2 cellular contexts compared by ENCODE assay signal in the genomic region with DNA sequence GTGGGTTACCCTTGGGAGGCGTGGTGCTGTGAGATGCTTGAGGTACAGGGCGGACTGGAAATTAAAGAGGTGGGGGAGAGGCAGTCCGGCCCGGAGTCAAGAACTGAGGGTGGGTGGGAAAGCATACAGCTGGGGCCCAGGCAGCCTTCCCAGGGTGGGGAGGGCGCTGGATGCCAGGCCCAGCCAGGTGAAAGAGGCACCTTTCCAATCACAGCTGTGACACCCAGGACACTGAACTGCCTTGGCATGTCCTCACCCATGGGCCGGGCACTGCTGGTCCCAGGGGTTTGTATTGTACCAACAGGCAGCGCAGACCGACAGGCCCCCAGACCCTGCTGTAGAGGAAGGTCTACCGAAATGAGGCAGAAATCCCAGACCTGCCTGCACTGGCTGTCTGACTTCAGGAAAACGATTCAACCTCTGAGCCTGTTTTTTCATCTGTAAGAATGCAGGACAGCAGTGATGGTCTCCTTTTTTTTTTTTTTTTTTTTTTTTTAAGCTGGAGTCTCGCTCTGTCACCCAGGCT.
TF ChIP-seq lines count a peak whose summit lies in the region.

No MANE protein-coding gene starts in this region.

TF ChIP-seq in HepG2, 621 proteins besides CTCF, POLR2A, EP300 and RAD21:
- TF ChIP-seq ZNF329 (CRISPR knock-in tag; IDR thresholded peaks at IDR 0.05; ENCODE audit: low read depth) (no peak), LBX2 (CRISPR knock-in tag; IDR thresholded peaks at IDR 0.05; ENCODE audit: borderline replicate concordance) (no peak), ZNF567 (CRISPR knock-in tag; IDR thresholded peaks at IDR 0.05; ENCODE audit: borderline replicate concordance) (no peak), MED8 (CRISPR knock-in tag; IDR thresholded peaks at IDR 0.05; ENCODE audit: insufficient replicate concordance) (no peak), DRAP1 (CRISPR knock-in tag; IDR thresholded peaks at IDR 0.05) (no peak), STAG1 (CRISPR knock-in tag; IDR thresholded peaks at IDR 0.05) (no peak), MAX (IDR thresholded peaks at IDR 0.05) (no peak), ARNT (IDR thresholded peaks at IDR 0.05) (no peak), HMG20B (CRISPR knock-in tag; conservative IDR thresholded peaks at IDR 0.05) (no peak), ZSCAN25 (CRISPR knock-in tag; IDR thresholded peaks at IDR 0.05) (no peak), UBTF (CRISPR knock-in tag; IDR thresholded peaks at IDR 0.05) (no peak), MAZ (IDR thresholded peaks at IDR 0.05; ENCODE audit: borderline replicate concordance, low read depth, low read length) (no peak), MAZ (CRISPR knock-in tag; IDR thresholded peaks at IDR 0.05; ENCODE audit: low read depth) (no peak), ZNF10 (CRISPR knock-in tag; IDR thresholded peaks at IDR 0.05; ENCODE audit: borderline replicate concordance, low read depth) (no peak)
- TF ChIP-seq, protein P1, sequence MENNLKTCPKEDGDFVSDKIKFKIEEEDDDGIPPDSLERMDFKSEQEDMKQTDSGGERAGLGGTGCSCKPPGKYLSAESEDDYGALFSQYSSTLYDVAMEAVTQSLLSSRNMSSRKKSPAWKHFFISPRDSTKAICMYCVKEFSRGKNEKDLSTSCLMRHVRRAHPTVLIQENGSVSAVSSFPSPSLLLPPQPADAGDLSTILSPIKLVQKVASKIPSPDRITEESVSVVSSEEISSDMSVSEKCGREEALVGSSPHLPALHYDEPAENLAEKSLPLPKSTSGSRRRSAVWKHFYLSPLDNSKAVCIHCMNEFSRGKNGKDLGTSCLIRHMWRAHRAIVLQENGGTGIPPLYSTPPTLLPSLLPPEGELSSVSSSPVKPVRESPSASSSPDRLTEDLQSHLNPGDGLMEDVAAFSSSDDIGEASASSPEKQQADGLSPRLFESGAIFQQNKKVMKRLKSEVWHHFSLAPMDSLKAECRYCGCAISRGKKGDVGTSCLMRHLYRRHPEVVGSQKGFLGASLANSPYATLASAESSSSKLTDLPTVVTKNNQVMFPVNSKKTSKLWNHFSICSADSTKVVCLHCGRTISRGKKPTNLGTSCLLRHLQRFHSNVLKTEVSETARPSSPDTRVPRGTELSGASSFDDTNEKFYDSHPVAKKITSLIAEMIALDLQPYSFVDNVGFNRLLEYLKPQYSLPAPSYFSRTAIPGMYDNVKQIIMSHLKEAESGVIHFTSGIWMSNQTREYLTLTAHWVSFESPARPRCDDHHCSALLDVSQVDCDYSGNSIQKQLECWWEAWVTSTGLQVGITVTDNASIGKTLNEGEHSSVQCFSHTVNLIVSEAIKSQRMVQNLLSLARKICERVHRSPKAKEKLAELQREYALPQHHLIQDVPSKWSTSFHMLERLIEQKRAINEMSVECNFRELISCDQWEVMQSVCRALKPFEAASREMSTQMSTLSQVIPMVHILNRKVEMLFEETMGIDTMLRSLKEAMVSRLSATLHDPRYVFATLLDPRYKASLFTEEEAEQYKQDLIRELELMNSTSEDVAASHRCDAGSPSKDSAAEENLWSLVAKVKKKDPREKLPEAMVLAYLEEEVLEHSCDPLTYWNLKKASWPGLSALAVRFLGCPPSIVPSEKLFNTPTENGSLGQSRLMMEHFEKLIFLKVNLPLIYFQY (CRISPR knock-in tag; IDR thresholded peaks at IDR 0.05; ENCODE audit: borderline replicate concordance) = no peak

TF ChIP-seq in K562, 482 proteins besides CTCF, POLR2A, EP300 and RAD21:
- TF ChIP-seq MBD2 (IDR thresholded peaks at IDR 0.05; ENCODE audit: borderline replicate concordance, low read depth) = no peak
- no peak for TF ChIP-seq ZNF217 (CRISPR knock-in tag; IDR thresholded peaks at IDR 0.05)
- TF ChIP-seq, protein P2, sequence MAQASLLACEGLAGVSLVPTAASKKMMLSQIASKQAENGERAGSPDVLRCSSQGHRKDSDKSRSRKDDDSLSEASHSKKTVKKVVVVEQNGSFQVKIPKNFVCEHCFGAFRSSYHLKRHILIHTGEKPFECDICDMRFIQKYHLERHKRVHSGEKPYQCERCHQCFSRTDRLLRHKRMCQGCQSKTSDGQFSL (CRISPR knock-in tag; IDR thresholded peaks at IDR 0.05) = no peak
- TF ChIP-seq, protein P2 (tag; IDR thresholded peaks at IDR 0.05) = peak in 1 of 2 experiments; percentile 1; a peak in 1 of 4 replicates
- TF ChIP-seq PKNOX1 (IDR thresholded peaks at IDR 0.05) = 0 out of 2 replicates have a peak, but pooled peaks have one; percentile 76
- no peak for TF ChIP-seq U2AF2 (optimal IDR thresholded peaks at IDR 0.05; ENCODE audit: low read depth, low read length)
- no peak for TF ChIP-seq ZNF445 (CRISPR knock-in tag; IDR thresholded peaks at IDR 0.05; ENCODE audit: low read depth)
- TF ChIP-seq MAZ (CRISPR knock-in tag; conservative IDR thresholded peaks at IDR 0.05 in 1 of 2, IDR thresholded peaks at IDR 0.05 in 1 of 2) = no peak
- TF ChIP-seq, protein P3, sequence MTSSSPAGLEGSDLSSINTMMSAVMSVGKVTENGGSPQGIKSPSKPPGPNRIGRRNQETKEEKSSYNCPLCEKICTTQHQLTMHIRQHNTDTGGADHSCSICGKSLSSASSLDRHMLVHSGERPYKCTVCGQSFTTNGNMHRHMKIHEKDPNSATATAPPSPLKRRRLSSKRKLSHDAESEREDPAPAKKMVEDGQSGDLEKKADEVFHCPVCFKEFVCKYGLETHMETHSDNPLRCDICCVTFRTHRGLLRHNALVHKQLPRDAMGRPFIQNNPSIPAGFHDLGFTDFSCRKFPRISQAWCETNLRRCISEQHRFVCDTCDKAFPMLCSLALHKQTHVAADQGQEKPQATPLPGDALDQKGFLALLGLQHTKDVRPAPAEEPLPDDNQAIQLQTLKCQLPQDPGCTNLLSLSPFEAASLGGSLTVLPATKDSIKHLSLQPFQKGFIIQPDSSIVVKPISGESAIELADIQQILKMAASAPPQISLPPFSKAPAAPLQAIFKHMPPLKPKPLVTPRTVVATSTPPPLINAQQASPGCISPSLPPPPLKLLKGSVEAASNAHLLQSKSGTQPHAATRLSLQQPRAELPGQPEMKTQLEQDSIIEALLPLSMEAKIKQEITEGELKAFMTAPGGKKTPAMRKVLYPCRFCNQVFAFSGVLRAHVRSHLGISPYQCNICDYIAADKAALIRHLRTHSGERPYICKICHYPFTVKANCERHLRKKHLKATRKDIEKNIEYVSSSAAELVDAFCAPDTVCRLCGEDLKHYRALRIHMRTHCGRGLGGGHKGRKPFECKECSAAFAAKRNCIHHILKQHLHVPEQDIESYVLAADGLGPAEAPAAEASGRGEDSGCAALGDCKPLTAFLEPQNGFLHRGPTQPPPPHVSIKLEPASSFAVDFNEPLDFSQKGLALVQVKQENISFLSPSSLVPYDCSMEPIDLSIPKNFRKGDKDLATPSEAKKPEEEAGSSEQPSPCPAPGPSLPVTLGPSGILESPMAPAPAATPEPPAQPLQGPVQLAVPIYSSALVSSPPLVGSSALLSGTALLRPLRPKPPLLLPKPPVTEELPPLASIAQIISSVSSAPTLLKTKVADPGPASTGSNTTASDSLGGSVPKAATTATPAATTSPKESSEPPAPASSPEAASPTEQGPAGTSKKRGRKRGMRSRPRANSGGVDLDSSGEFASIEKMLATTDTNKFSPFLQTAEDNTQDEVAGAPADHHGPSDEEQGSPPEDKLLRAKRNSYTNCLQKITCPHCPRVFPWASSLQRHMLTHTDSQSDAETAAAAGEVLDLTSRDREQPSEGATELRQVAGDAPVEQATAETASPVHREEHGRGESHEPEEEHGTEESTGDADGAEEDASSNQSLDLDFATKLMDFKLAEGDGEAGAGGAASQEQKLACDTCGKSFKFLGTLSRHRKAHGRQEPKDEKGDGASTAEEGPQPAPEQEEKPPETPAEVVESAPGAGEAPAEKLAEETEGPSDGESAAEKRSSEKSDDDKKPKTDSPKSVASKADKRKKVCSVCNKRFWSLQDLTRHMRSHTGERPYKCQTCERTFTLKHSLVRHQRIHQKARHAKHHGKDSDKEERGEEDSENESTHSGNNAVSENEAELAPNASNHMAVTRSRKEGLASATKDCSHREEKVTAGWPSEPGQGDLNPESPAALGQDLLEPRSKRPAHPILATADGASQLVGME (CRISPR knock-in tag; IDR thresholded peaks at IDR 0.05) = no peak
- no peak for TF ChIP-seq NR2F6 (CRISPR knock-in tag; IDR thresholded peaks at IDR 0.05)
TF ChIP-seq in K562: peak in this region for 2.
